22 cellular contexts compared by ENCODE assay signal in the genomic region with DNA sequence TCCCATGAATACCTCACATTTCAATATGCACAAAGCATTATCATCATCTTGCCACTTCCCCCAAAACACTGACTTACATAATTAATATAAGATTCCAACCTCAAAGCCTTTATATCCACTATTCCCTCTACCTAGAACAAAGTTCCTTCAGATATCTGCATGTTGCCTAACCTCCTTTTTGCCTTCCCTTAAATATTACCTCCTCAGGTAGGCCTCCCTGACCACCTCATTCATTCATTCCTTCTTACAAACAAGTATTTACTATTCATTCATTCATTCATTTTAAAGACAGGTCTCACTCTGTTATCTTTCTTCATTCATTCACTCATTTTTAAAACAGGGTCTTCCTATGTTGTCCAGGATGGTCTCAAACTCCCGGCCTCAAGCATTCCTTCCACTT. TPM values are rescaled to one million over a fixed set of nuclear protein-coding genes. Genes with fewer than 3 reads are reported as not detected.
DNase-seq lines count a peak whose midpoint lies in the region; ATAC-seq and TF ChIP-seq lines count a peak whose summit lies in the region.
"Had no signal": no experiment of that assay in that cellular context is flagged by ENCODE, and none has a peak within 500 bp of the region (broad histone marks: within the 10 kb centered on the region; RNA-seq: fewer than 3 reads in every experiment).

No MANE protein-coding gene starts in this region.

- H3K9ac ChIP-seq in BLaER1: no peak overlapping the region

- H3K36me3 Mint-ChIP-seq in CD8-positive, alpha-beta T cell: peaks cover 9% of the 10 kb centered on the region
- H3K36me3 Mint-ChIP-seq in central memory CD8-positive, alpha-beta T cell (ENCODE audit: insufficient read depth): peaks cover 3% of the 10 kb centered on the region
- no peaks in the 10 kb centered on the region for H3K36me3 Mint-ChIP-seq in neural crest cell (ENCODE audit: low read depth)

- TF ChIP-seq CTCF in CD8-positive, alpha-beta T cell (IDR thresholded peaks at IDR 0.05): no peak
- TF ChIP-seq CTCF in neural crest cell (conservative IDR thresholded peaks at IDR 0.05): no peak
- TF ChIP-seq CTCF in lower lobe of right lung (IDR thresholded peaks at IDR 0.05): no peak

- H3K9me3 ChIP-seq in BLaER1 (no peaks in the 10 kb centered on the region), right cardiac atrium (ENCODE audit: control insufficient read depth, low read length) (no peaks in the 10 kb centered on the region), lower lobe of right lung (no peaks in the 10 kb centered on the region)
- H3K9me3 ChIP-seq in CD8-positive, alpha-beta T cell (ENCODE audit: low read length): no peaks in the 10 kb centered on the region
- H3K9me3 ChIP-seq: A549, Peyer's patch had no signal

- peaks cover 96% of the 10 kb centered on the region for H4K20me1 ChIP-seq in BLaER1

- H3K4me1 ChIP-seq in BLaER1: peaks cover 31% of the 10 kb centered on the region
- peaks cover 4% of the 10 kb centered on the region for H3K4me1 ChIP-seq in CD8-positive, alpha-beta T cell (ENCODE audit: insufficient read depth, low read length)
- peaks cover 1% of the 10 kb centered on the region for H3K4me1 ChIP-seq in right cardiac atrium (ENCODE audit: control insufficient read depth, insufficient read depth, low read length)
- peaks cover 34% of the 10 kb centered on the region for H3K4me1 ChIP-seq in lower lobe of right lung
- H3K4me1 ChIP-seq: Peyer's patch had no signal

- no peak for DNase-seq in CD8-positive, alpha-beta T cell
- DNase-seq in central memory CD8-positive, alpha-beta T cell (ENCODE audit: low spot score in 2 of 2): no peak
- DNase-seq in neural crest cell (ENCODE audit: low read depth, low spot score): no peak
- no peak for DNase-seq in right cardiac atrium
- DNase-seq in lower lobe of right lung: no peak
- DNase-seq in posterior cingulate gyrus: no peak
- DNase-seq: AML-193, DMS153, DND-41, NCI-H1092 treated with DMSO at 0.1 percent for 48 hours, NCI-H1436, NCI-H187, NCI-H2081 treated with DMSO at 0.1 percent for 48 hours, NCI-H2171, NCI-H226, NCI-H510A, NCI-H69, Peyer's patch, SHP77 treated with DMSO at 0.1 percent for 48 hours had no signal

- no peak overlapping the region for H3K4me3 ChIP-seq in BLaER1
- no peak overlapping the region for H3K4me3 ChIP-seq in CD8-positive, alpha-beta T cell (ENCODE audit: low read depth, low read length)
- H3K4me3 ChIP-seq in right cardiac atrium (ENCODE audit: low read length): no peak overlapping the region
- H3K4me3 ChIP-seq in lower lobe of right lung: no peak overlapping the region
- H3K4me3 ChIP-seq: A549, Peyer's patch had no signal

- intact Hi-C loops in CD8-positive, alpha-beta T cell (cut with DNase I, micrococcal nuclease): loop anchor here in 1 of 2 experiments (5.0 kb wide), 1 partner anchor 35 kb away; no protein-coding TSS in a partner anchor
- intact Hi-C loops in right cardiac atrium (cut with DNase I) (no loop called here), lower lobe of right lung (cut with DNase I) (no loop called here), posterior cingulate gyrus (cut with DNase I) (no loop called here)

- H3K27me3 ChIP-seq in BLaER1: no peaks in the 10 kb centered on the region
- H3K27me3 ChIP-seq in CD8-positive, alpha-beta T cell (ENCODE audit: insufficient read depth, low read length): no peaks in the 10 kb centered on the region
- no peaks in the 10 kb centered on the region for H3K27me3 ChIP-seq in right cardiac atrium (ENCODE audit: control insufficient read depth, insufficient read depth)
- no peaks in the 10 kb centered on the region for H3K27me3 ChIP-seq in lower lobe of right lung (ENCODE audit: low read depth)
- H3K27me3 ChIP-seq: Peyer's patch had no signal

- WGBS in right cardiac atrium: 95% methylated on average over 1 of the region's 1 CpG

- H3K4me2 ChIP-seq in BLaER1: peak overlapping the region; percentile 18; the same call in 1 of the 2 replicates
- H3K4me2 ChIP-seq: A549 had no signal

- peak overlapping the region; percentile 5 for H3K27ac Mint-ChIP-seq in CD8-positive, alpha-beta T cell
- H3K27ac Mint-ChIP-seq in central memory CD8-positive, alpha-beta T cell (ENCODE audit: low read depth): peak overlapping the region; percentile 78
- H3K27ac Mint-ChIP-seq in neural crest cell (ENCODE audit: unreplicated experiment): peak overlapping the region; percentile 31

- CTCF ChIA-PET in CD8-positive, alpha-beta T cell (lab: Charles Lee): no interaction called here

- POLR2A ChIA-PET in CD8-positive, alpha-beta T cell (lab: Charles Lee): no interaction called here

- H3K27ac ChIP-seq in BLaER1 (no peak overlapping the region), right cardiac atrium (ENCODE audit: low read length) (no peak overlapping the region), lower lobe of right lung (no peak overlapping the region)
- no peak overlapping the region for H3K27ac ChIP-seq in CD8-positive, alpha-beta T cell (ENCODE audit: low read depth, low read length)
- H3K27ac ChIP-seq: A549, Peyer's patch had no signal

- no peaks in the 10 kb centered on the region for H3K9me3 Mint-ChIP-seq in CD8-positive, alpha-beta T cell
- no peaks in the 10 kb centered on the region for H3K9me3 Mint-ChIP-seq in central memory CD8-positive, alpha-beta T cell
- no peaks in the 10 kb centered on the region for H3K9me3 Mint-ChIP-seq in neural crest cell
- H3K9me3 Mint-ChIP-seq: CD14-positive monocyte had no signal

- peaks cover 58% of the 10 kb centered on the region for H3K4me1 Mint-ChIP-seq in CD8-positive, alpha-beta T cell (ENCODE audit: low read depth)
- H3K4me1 Mint-ChIP-seq in central memory CD8-positive, alpha-beta T cell: peaks cover 45% of the 10 kb centered on the region
- H3K4me1 Mint-ChIP-seq in neural crest cell: peaks cover 28% of the 10 kb centered on the region

- peaks cover 13% of the 10 kb centered on the region for H3K36me3 ChIP-seq in BLaER1
- no peaks in the 10 kb centered on the region for H3K36me3 ChIP-seq in CD8-positive, alpha-beta T cell (ENCODE audit: insufficient read depth, low read length)
- no peaks in the 10 kb centered on the region for H3K36me3 ChIP-seq in lower lobe of right lung
- H3K36me3 ChIP-seq: Peyer's patch had no signal

- no peak for ATAC-seq in CD8-positive, alpha-beta T cell
- ATAC-seq in central memory CD8-positive, alpha-beta T cell (replicated peaks; ENCODE audit: extremely low read depth, poor library complexity, severe bottlenecking): no peak
- ATAC-seq in right cardiac atrium (no peak), lower lobe of right lung (no peak)

- H3K27me3 Mint-ChIP-seq in CD8-positive, alpha-beta T cell (ENCODE audit: low read depth): no peaks in the 10 kb centered on the region
- no peaks in the 10 kb centered on the region for H3K27me3 Mint-ChIP-seq in central memory CD8-positive, alpha-beta T cell
- H3K27me3 Mint-ChIP-seq in neural crest cell (ENCODE audit: low read depth): no peaks in the 10 kb centered on the region

- H3K4me3 Mint-ChIP-seq in CD8-positive, alpha-beta T cell: no peak overlapping the region
- no peak overlapping the region for H3K4me3 Mint-ChIP-seq in central memory CD8-positive, alpha-beta T cell
- no peak overlapping the region for H3K4me3 Mint-ChIP-seq in neural crest cell
- H3K4me3 Mint-ChIP-seq: CD14-positive monocyte had no signal

RNA-seq across cellular contexts. Expression of a gene that starts 18.6 kb away (rescaled TPM):
- 10 to 100 TPM; 29.2 to 36.1 TPM for total RNA-seq in CD8-positive, alpha-beta T cell
- total RNA-seq in neural crest cell (58.7 and 59.2 TPM in 2 replicates), right cardiac atrium (10 to 100 TPM; 41.2 to 48.5 (median 46.1) TPM), lower lobe of right lung (35.6 TPM)
- polyA plus RNA-seq in right cardiac atrium: 42.6 TPM

RNA-seq across cellular contexts. Expression of a gene that starts 49.4 kb away (rescaled TPM):
- total RNA-seq in CD8-positive, alpha-beta T cell: 10 to 100 TPM; 34.7 to 35.0 TPM
- total RNA-seq in neural crest cell (32.6 and 33.7 TPM in 2 replicates), right cardiac atrium (10 to 100 TPM; 13.2 to 21.6 (median 15.1) TPM), lower lobe of right lung (69.5 TPM)
- 10.6 TPM for polyA plus RNA-seq in right cardiac atrium

Comparison
In these comparisons a context has a peak if more than half of its experiments do, and no peak if none do; other contexts are left out.
1. H3K27ac Mint-ChIP-seq: peak in every context shown above with its lines; median percentile 78 in central memory CD8-positive, alpha-beta T cell; 31 in neural crest cell; 5 in CD8-positive, alpha-beta T cell.